Comparison of ENCODE assay signal across 23 cellular contexts in genomic region chr7:134940711-134941110, GRCh38. TPM values are rescaled to one million over a fixed set of nuclear protein-coding genes. Genes with fewer than 3 reads are reported as not detected.
DNase-seq lines count a peak whose midpoint lies in the region; ATAC-seq, FAIRE-seq and TF ChIP-seq lines count a peak whose summit lies in the region.
"Had no signal": no experiment of that assay in that cellular context is flagged by ENCODE, and none has a peak within 500 bp of the region (broad histone marks: within the 10 kb centered on the region; RNA-seq: fewer than 3 reads in every experiment).

No MANE protein-coding gene starts in this region.

- H2AFZ ChIP-seq in trophoblast cell (ENCODE audit: insufficient read depth, low read length, poor library complexity), result no peak overlapping the region

- H3K4me1 ChIP-seq in A549, result peaks cover 41% of the 10 kb centered on the region
- H3K4me1 ChIP-seq in SJSA1 (replicated peaks), result peaks cover 47% of the 10 kb centered on the region
- H3K4me1 ChIP-seq in trophoblast cell (ENCODE audit: control insufficient read depth in 1 of 2, insufficient read depth in 2 of 2, low read length in 2 of 2), result peaks cover 18 to 25% of the 10 kb centered on the region in 2 experiments
- H3K4me1 ChIP-seq in spleen, result peaks cover 0 to 3% (median 0%) of the 10 kb centered on the region in 6 donors
- H3K4me1 ChIP-seq: HAP-1 had no signal

- POLR2A ChIA-PET in A549 (lab: Yijun Ruan, JAX), result no interaction called here

- no peak overlapping the region for H3K14ac ChIP-seq in trophoblast cell (ENCODE audit: low read length)

- no peak overlapping the region for H4K8ac ChIP-seq in trophoblast cell (ENCODE audit: low read depth, low read length)

- H4K12ac ChIP-seq in trophoblast cell (ENCODE audit: low read depth, low read length), result no peak overlapping the region

- no peak overlapping the region for H2BK5ac ChIP-seq in trophoblast cell (ENCODE audit: low read depth, low read length, poor library complexity)

- no peak overlapping the region for H3K18ac ChIP-seq in trophoblast cell (ENCODE audit: low read length)

- H3K4me3 ChIP-seq in A549 (no peak overlapping the region), SJSA1 (no peak overlapping the region), trophoblast cell (ENCODE audit: low read depth, low read length) (no peak overlapping the region), spleen (no peak overlapping the region)
- H3K4me3 ChIP-seq: BLaER1, HAP-1, thyroid gland had no signal

- H3K27me3 ChIP-seq in SJSA1 (replicated peaks) (no peaks in the 10 kb centered on the region), trophoblast cell (ENCODE audit: insufficient read depth, low read length) (no peaks in the 10 kb centered on the region), spleen (replicated peaks in 1 of 7) (no peaks in the 10 kb centered on the region)
- H3K27me3 ChIP-seq: BLaER1, thyroid gland had no signal

- H3K4ac ChIP-seq in trophoblast cell (ENCODE audit: low read depth, low read length), result no peak overlapping the region

- no peak for TF ChIP-seq EP300 in A549 (IDR thresholded peaks at IDR 0.05)

- TF ChIP-seq RAD21 in A549 (conservative IDR thresholded peaks at IDR 0.05 in 1 of 2, IDR thresholded peaks at IDR 0.05 in 1 of 2), result no peak

- H3K9me3 ChIP-seq in A549 (no peaks in the 10 kb centered on the region), SJSA1 (replicated peaks) (no peaks in the 10 kb centered on the region), trophoblast cell (ENCODE audit: insufficient read depth, low read depth, low read length) (no peaks in the 10 kb centered on the region), spleen (no peaks in the 10 kb centered on the region)
- H3K9me3 ChIP-seq: BLaER1, HAP-1, thyroid gland had no signal

- ATAC-seq in A549 (no peak), GM18505 (IDR thresholded peaks at IDR 0.05; ENCODE audit: unreplicated experiment) (no peak)
- ATAC-seq: stimulated activated effector memory CD8-positive, alpha-beta T cell treated with anti-CD3 and anti-CD28 coated beads, Interleukin-12 subunit alpha, Interleukin-12 subunit beta, amount 100 ng/mL, for 72 hours had no signal

- TF ChIP-seq CTCF in A549 (IDR thresholded peaks at IDR 0.05) (no peak), spleen (IDR thresholded peaks at IDR 0.05 in 8 of 11, conservative IDR thresholded peaks at IDR 0.05 in 3 of 11) (no peak), GM13976 (IDR thresholded peaks at IDR 0.05; ENCODE audit: borderline replicate concordance, control extremely low read depth, extremely low read depth, insufficient read depth, missing control alignments) (no peak)

- H4K91ac ChIP-seq in trophoblast cell (ENCODE audit: low read depth, low read length), result no peak overlapping the region

- H3K79me2 ChIP-seq in trophoblast cell (ENCODE audit: control insufficient read depth, insufficient read depth, low read length, poor library complexity), result peaks cover 5% of the 10 kb centered on the region

- CTCF ChIA-PET in A549 (lab: Yijun Ruan, JAX), result interaction anchor here (0.5 to 13.2 kb wide), 6 partner anchors 13 to 1867 kb away, joined by 3 to 132 read pairs (median 4); partner anchors contain the start of gene AGBL3

- DNase-seq in A549 (ENCODE audit: low read depth in 1 of 2, low spot score in 1 of 2) (no peak), SJSA1 (ENCODE audit: low read depth in 1 of 2, low spot score in 2 of 2) (no peak), glomerular visceral epithelial cell (ENCODE audit: extremely low spot score) (peak; percentile 7), trophoblast cell (peak in 1 of 2 donors; percentile 67), spleen (no peak), GM13976 (ENCODE audit: low spot score) (no peak)
- DNase-seq in stimulated activated naive CD4-positive, alpha-beta T cell (lab: John Stamatoyannopoulos, UW), result no peak
- DNase-seq: activated CD4-positive, alpha-beta T cell treated with anti-CD3 and anti-CD28 coated beads, Interleukin-2, amount 50 U/mL, for 48 hours; activated naive CD4-positive, alpha-beta T cell treated with Interleukin-2 at 50 U/mL for 16 hours; Calu3; hippocampal formation; kidney; NCI-H1436; NCI-H2171; NCI-H526 treated with DMSO at 0.1 percent for 48 hours; retina; SHP77 treated with DMSO at 0.1 percent for 48 hours had no signal

- H3K4me2 ChIP-seq in A549, result peak overlapping the region; percentile 12; the same call in 1 of the 3 replicates
- H3K4me2 ChIP-seq in trophoblast cell (ENCODE audit: low read length), result no peak overlapping the region
- H3K4me2 ChIP-seq: BLaER1 had no signal

- in situ Hi-C loops in GM13976 (cut with MboI; ENCODE audit: low sequenced_read_pairs, unreplicated experiment), result loop anchor here (10.0 kb wide), 1 partner anchor 326 kb away; no protein-coding TSS in a partner anchor

- 85% methylated on average over 1 of the region's 1 CpG for WGBS in A549 (ENCODE audit: missing lambda C conversion rate)
- WGBS in trophoblast cell (ENCODE audit: extremely low coverage, insufficient coverage, insufficient read length), result no CpG with 5 or more reads among the region's 1 CpG
- 60 to 88% (median 72%) methylated on average over 1 of the region's 1 CpG for WGBS in spleen, 5 donors

- no peak for FAIRE-seq in A549 (lab: Jason Lieb, UNC)
- FAIRE-seq: kidney had no signal

- peaks cover 12% of the 10 kb centered on the region for H3K79me1 ChIP-seq in trophoblast cell (ENCODE audit: low read length)

- no peak for TF ChIP-seq POLR2A in A549 (IDR thresholded peaks at IDR 0.05; ENCODE audit: low read length)
- no peak for TF ChIP-seq POLR2A in GM18505 (IDR thresholded peaks at IDR 0.05; ENCODE audit: borderline replicate concordance, extremely low read depth, insufficient read depth, insufficient read length)
- no peak for TF ChIP-seq POLR2A in spleen (IDR thresholded peaks at IDR 0.05)

- no peak overlapping the region for H2AK5ac ChIP-seq in trophoblast cell (ENCODE audit: low read length)

- intact Hi-C loops in spleen (cut with DNase I; ENCODE audit: low total_unique reads), result loop anchor here (5.0 to 10.0 kb wide), 2 partner anchors 253 to 306 kb away; no protein-coding TSS in a partner anchor

- H3K36me3 ChIP-seq in SJSA1 (peaks cover 90% of the 10 kb centered on the region), trophoblast cell (ENCODE audit: control insufficient read depth in 1 of 2, insufficient read depth in 2 of 2, low read length in 2 of 2) (peaks cover 2 to 20% of the 10 kb centered on the region in 2 experiments), spleen (no peaks in the 10 kb centered on the region)
- H3K36me3 ChIP-seq: thyroid gland had no signal

- H3K23ac ChIP-seq in trophoblast cell (ENCODE audit: low read length), result no peak overlapping the region

- no peak overlapping the region; a peak in 1 of 6 replicates for H3K27ac ChIP-seq in A549
- peak overlapping the region; percentile 49 for H3K27ac ChIP-seq in SJSA1
- H3K27ac ChIP-seq in trophoblast cell (ENCODE audit: low read depth, low read length), result peak overlapping the region; percentile 91
- H3K27ac ChIP-seq in spleen, result no peak overlapping the region
- H3K27ac ChIP-seq: BLaER1, VCaP had no signal

- no peak overlapping the region for H2BK120ac ChIP-seq in trophoblast cell (ENCODE audit: insufficient read depth, low read length, poor library complexity)

- H2BK12ac ChIP-seq in trophoblast cell (ENCODE audit: low read length), result no peak overlapping the region

- no peak overlapping the region for H3K9ac ChIP-seq in trophoblast cell (ENCODE audit: low read length)
- H3K9ac ChIP-seq: BLaER1 had no signal

TF ChIP-seq in A549, 52 proteins besides CTCF, POLR2A, EP300 and RAD21:
- TF ChIP-seq HMGXB4 (CRISPR knock-in tag; IDR thresholded peaks at IDR 0.05; ENCODE audit: borderline replicate concordance), result no peak
- TF ChIP-seq FOXS1 (CRISPR knock-in tag; IDR thresholded peaks at IDR 0.05), result no peak
- TF ChIP-seq ATOH8 (CRISPR knock-in tag; IDR thresholded peaks at IDR 0.05; ENCODE audit: low read depth), result no peak
- no peak for TF ChIP-seq TFCP2L1 (CRISPR knock-in tag; IDR thresholded peaks at IDR 0.05)
- TF ChIP-seq ZFP36 (IDR thresholded peaks at IDR 0.05; ENCODE audit: borderline replicate concordance, partially characterized antibody), result no peak
- no peak for TF ChIP-seq RARB (CRISPR knock-in tag; IDR thresholded peaks at IDR 0.05)
- no peak for TF ChIP-seq CEBPB (IDR thresholded peaks at IDR 0.05)
- no peak for TF ChIP-seq MAFK (IDR thresholded peaks at IDR 0.05; ENCODE audit: partially characterized antibody)
TF ChIP-seq in A549: peak in this region for 0.

RNA-seq across cellular contexts. Expression of gene AGBL3, which starts 45.6 kb away (rescaled TPM):
- polyA plus RNA-seq in A549 (2011; rRNA removed) (4.2 and 4.3 TPM in 2 replicates), A549 (2017; fragmentation: RNase III; extraction: RNeasy Plus Mini Kit Qiagen cat#74134 plus additional on column Dnase treatment) (2.2 to 3.7 TPM (median 2.7 TPM) in 3 replicates), spleen (1 to 10 TPM; 1.2 to 1.5 (median 1.3) TPM)
- polyA plus RNA-seq in A549 (2012; cell fraction: cytosol; rRNA removed), result 1.4 and 1.5 TPM in 2 replicates
- polyA plus RNA-seq in A549 (2012; cell fraction: nucleus; rRNA removed), result 0.52 and 0.84 TPM in 2 replicates
- 1.2 and 1.3 TPM in 2 replicates for polyA minus RNA-seq in A549 (2011; rRNA and poly(A)+ RNA removed)
- total RNA-seq in SJSA1 (2014; rRNA removed; shearing (Covaris generic)), result 0.03 and 0.37 TPM in 2 replicates
- polyA plus RNA-seq in trophoblast cell (2013), result 0.60 and 0.75 TPM in 2 replicates
- total RNA-seq in spleen, result 10 to 100 TPM in 1 of 7 donors, 1 to 10 TPM in 6; 3.6 to 12.9 (median 5.1) TPM

Comparison
In these comparisons a context has a peak if more than half of its experiments do, and no peak if none do; other contexts are left out.
1. H3K27ac ChIP-seq: peak in SJSA1 (single experiment) and trophoblast cell (single experiment); none in A549 (0 of 2) and spleen (0 of 8).